In the genomic region with DNA sequence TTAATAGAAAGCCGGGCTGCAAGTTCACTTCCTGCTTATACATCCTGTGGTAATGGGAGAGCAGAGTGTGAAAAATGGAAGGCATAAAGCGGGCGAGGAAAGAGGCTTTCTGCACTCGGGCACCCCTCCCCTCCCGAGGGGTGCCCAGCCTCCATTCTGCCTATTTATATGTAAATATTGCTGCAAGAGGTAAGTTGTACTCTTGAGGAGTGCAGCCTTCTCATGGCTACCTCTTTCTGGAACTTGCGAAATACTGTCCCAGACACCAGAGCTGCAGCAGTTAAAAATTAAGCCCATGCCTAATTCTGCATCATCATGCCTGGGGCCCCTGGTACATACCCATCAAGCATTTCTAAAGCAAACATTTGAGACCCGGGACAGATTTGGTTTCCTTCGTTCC, we compare ENCODE assay signal across 19 cellular contexts.
"Had no signal": no experiment of that assay in that cellular context is flagged by ENCODE, and none has a peak within 500 bp of the region (broad histone marks: within the 10 kb centered on the region; RNA-seq: fewer than 3 reads in every experiment).

No MANE protein-coding gene starts in this region.

- H3K4me3 ChIP-seq: esophagus muscularis mucosa, heart right ventricle, tibial artery had no signal

- ATAC-seq: heart right ventricle; natural killer cell treated with Interleukin-12 subunit alpha and Interleukin-12 subunit beta and Interleukin-15 and Interleukin-18, amount 100 ng/mL, for 72 hours had no signal

- H3K4me1 ChIP-seq: esophagus muscularis mucosa, tibial artery had no signal

- H3K27ac ChIP-seq: esophagus muscularis mucosa, heart right ventricle, neutrophil, tibial artery had no signal

- FAIRE-seq: astrocyte, bronchial epithelial cell, endothelial cell of umbilical vein, TTC549, urothelium cell line had no signal

- H3K9me3 ChIP-seq: esophagus muscularis mucosa, heart right ventricle, neutrophil, tibial artery had no signal

- H3K36me3 ChIP-seq: esophagus muscularis mucosa, heart right ventricle, neutrophil had no signal

- H3K27me3 ChIP-seq: esophagus muscularis mucosa, heart right ventricle, tibial artery had no signal

- DNase-seq: activated CD4-positive, alpha-beta T cell treated with anti-CD3 and anti-CD28 coated beads, Interleukin-2, amount 50 U/mL, for 4 hours; activated gamma-delta T cell; effector CD4-positive, alpha-beta T cell; heart right ventricle; kidney glomerular epithelial cell; stimulated activated CD4-positive, alpha-beta T cell treated with anti-CD3 and anti-CD28 coated beads, Interleukin-12 subunit alpha, Interleukin-12 subunit beta, amount 100 ng/mL, for 4 hours; stimulated activated CD4-positive, alpha-beta T cell treated with anti-CD3 and anti-CD28 coated beads, Interleukin-1b, Interleukin-23, amount 100 ng/mL, for 48 hours; stimulated activated CD8-positive, alpha-beta memory T cell treated with anti-CD3 and anti-CD28 coated beads, Interleukin-4, amount 100 ng/mL, for 48 hours; stimulated activated naive CD4-positive, alpha-beta T cell treated with Interleukin-2 at 50 U/mL for 16 hours; substantia nigra; tibial artery had no signal
